1 cellular context compared by ENCODE assay signal in the genomic region with DNA sequence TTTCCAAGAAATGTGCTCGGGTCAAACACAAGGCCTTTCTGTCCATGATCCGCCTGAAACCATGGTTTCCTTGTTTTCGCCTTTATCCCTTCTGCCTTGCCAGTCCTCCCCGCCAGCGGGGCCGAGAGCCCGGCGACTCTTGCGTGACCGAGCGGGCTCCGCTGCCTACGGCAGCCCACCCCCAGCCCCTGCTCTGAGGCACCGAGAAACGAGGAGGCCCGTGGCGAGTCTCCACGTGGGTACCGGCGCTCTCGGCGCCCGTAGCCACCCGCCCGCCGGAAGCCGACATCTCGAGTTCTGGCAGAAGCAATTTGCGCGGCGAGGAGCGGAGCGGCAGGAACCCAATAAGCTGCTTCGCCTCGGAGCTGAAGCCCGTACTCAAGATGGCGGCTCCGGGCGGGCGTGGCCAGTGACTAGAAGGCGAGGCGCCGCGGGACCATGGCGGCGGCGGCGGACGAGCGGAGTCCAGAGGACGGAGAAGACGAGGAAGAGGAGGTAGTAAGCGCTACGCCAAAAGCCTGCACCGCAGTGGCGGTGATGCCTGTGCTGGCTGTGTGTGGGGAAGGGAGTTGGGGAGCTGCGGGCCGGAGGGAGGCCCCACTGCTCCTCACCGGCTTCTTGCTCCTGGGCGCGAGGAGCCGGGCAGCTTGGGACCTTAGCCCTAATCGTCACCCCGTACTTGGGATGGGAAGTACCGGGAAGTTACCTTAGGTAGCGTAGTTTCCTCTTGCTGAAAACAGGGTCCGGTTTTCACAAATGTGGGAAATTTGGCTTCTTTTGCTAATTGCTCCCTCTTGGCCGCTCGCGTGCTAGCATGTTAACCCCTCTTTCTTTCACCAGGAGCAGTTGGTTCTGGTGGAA.
TF ChIP-seq lines count a peak whose summit lies in the region.

A gene with protein sequence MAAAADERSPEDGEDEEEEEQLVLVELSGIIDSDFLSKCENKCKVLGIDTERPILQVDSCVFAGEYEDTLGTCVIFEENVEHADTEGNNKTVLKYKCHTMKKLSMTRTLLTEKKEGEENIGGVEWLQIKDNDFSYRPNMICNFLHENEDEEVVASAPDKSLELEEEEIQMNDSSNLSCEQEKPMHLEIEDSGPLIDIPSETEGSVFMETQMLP (plus strand): TSS at position 375 of the 861 bp plus-strand sequence. CDS start 64 bp downstream, at position 439.

TF ChIP-seq in HepG2, 621 proteins besides CTCF, POLR2A, EP300 and RAD21 (continued from another document):
- TF ChIP-seq TGIF2 (CRISPR knock-in tag; IDR thresholded peaks at IDR 0.05) (peak; percentile 81; the same call in 1 of the 2 replicates), NFE2L1 (CRISPR knock-in tag; IDR thresholded peaks at IDR 0.05; ENCODE audit: borderline replicate concordance) (no peak), MZF1 (CRISPR knock-in tag; IDR thresholded peaks at IDR 0.05; ENCODE audit: borderline replicate concordance) (peak; percentile 26; the same call in 1 of the 2 replicates), SP4 (CRISPR knock-in tag; IDR thresholded peaks at IDR 0.05) (peak; percentile 72), MAZ (IDR thresholded peaks at IDR 0.05; ENCODE audit: borderline replicate concordance, low read depth, low read length) (no peak), MAZ (CRISPR knock-in tag; IDR thresholded peaks at IDR 0.05; ENCODE audit: low read depth) (peak; percentile 86), ZNF253 (CRISPR knock-in tag; IDR thresholded peaks at IDR 0.05; ENCODE audit: borderline replicate concordance) (no peak; the same call in 1 of the 2 replicates), NKX3-1 (CRISPR knock-in tag; IDR thresholded peaks at IDR 0.05) (no peak; the same call in 1 of the 2 replicates), ISL2 (CRISPR knock-in tag; IDR thresholded peaks at IDR 0.05) (peak; percentile 70), RELA (CRISPR knock-in tag; IDR thresholded peaks at IDR 0.05) (peak; percentile 90; the same call in 1 of the 2 replicates), MEIS2 (CRISPR knock-in tag; IDR thresholded peaks at IDR 0.05) (peak; percentile 89), MBD4 (IDR thresholded peaks at IDR 0.05; ENCODE audit: borderline replicate concordance, low read length) (no peak), ARNTL (CRISPR knock-in tag; IDR thresholded peaks at IDR 0.05) (peak; percentile 81), ZFX (CRISPR knock-in tag; IDR thresholded peaks at IDR 0.05; ENCODE audit: low read depth) (peak; percentile 93), MATR3 (CRISPR knock-in tag; IDR thresholded peaks at IDR 0.05) (no peak), NFIC (IDR thresholded peaks at IDR 0.05; ENCODE audit: low read length) (no peak), ZBTB38 (CRISPR knock-in tag; IDR thresholded peaks at IDR 0.05) (peak; percentile 89), SMAD3 (CRISPR knock-in tag; IDR thresholded peaks at IDR 0.05) (peak; percentile 71; the same call in 1 of the 2 replicates), PTBP1 (IDR thresholded peaks at IDR 0.05; ENCODE audit: low read depth, low read length, poor library complexity, severe bottlenecking) (peak; percentile 54), MAFG (CRISPR knock-in tag; IDR thresholded peaks at IDR 0.05) (no peak), TOPORS (CRISPR knock-in tag; IDR thresholded peaks at IDR 0.05) (peak; percentile 96), SATB2 (CRISPR knock-in tag; IDR thresholded peaks at IDR 0.05) (peak; percentile 93; the same call in 1 of the 2 replicates), CEBPG (CRISPR knock-in tag; IDR thresholded peaks at IDR 0.05) (0 out of 2 replicates have a peak, but pooled peaks have one; percentile 19)
- TF ChIP-seq, protein P1, sequence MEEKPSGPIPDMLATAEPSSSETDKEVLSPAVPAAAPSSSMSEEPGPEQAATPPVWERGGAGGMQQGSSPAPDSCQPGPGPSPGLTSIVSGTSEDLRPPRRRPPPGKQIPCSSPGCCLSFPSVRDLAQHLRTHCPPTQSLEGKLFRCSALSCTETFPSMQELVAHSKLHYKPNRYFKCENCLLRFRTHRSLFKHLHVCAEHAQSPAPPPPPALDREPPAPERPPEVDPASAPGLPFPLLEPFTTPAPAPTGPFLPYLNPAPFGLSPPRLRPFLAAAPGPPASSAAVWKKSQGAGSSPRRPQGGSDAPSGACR (CRISPR knock-in tag; IDR thresholded peaks at IDR 0.05) = no peak
- TF ChIP-seq, protein P2, sequence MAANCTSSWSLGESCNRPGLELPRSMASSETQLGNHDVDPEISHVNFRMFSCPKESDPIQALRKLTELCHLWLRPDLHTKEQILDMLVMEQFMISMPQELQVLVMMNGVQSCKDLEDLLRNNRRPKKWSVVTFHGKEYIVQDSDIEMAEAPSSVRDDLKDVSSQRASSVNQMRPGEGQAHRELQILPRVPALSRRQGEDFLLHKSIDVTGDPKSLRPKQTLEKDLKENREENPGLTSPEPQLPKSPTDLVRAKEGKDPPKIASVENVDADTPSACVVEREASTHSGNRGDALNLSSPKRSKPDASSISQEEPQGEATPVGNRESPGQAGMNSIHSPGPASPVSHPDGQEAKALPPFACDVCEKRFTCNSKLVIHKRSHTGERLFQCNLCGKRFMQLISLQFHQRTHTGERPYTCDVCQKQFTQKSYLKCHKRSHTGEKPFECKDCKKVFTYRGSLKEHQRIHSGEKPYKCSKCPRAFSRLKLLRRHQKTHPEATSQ (CRISPR knock-in tag; IDR thresholded peaks at IDR 0.05; ENCODE audit: borderline replicate concordance) = peak; percentile 43; the same call in 1 of the 2 replicates
- TF ChIP-seq, protein P3, sequence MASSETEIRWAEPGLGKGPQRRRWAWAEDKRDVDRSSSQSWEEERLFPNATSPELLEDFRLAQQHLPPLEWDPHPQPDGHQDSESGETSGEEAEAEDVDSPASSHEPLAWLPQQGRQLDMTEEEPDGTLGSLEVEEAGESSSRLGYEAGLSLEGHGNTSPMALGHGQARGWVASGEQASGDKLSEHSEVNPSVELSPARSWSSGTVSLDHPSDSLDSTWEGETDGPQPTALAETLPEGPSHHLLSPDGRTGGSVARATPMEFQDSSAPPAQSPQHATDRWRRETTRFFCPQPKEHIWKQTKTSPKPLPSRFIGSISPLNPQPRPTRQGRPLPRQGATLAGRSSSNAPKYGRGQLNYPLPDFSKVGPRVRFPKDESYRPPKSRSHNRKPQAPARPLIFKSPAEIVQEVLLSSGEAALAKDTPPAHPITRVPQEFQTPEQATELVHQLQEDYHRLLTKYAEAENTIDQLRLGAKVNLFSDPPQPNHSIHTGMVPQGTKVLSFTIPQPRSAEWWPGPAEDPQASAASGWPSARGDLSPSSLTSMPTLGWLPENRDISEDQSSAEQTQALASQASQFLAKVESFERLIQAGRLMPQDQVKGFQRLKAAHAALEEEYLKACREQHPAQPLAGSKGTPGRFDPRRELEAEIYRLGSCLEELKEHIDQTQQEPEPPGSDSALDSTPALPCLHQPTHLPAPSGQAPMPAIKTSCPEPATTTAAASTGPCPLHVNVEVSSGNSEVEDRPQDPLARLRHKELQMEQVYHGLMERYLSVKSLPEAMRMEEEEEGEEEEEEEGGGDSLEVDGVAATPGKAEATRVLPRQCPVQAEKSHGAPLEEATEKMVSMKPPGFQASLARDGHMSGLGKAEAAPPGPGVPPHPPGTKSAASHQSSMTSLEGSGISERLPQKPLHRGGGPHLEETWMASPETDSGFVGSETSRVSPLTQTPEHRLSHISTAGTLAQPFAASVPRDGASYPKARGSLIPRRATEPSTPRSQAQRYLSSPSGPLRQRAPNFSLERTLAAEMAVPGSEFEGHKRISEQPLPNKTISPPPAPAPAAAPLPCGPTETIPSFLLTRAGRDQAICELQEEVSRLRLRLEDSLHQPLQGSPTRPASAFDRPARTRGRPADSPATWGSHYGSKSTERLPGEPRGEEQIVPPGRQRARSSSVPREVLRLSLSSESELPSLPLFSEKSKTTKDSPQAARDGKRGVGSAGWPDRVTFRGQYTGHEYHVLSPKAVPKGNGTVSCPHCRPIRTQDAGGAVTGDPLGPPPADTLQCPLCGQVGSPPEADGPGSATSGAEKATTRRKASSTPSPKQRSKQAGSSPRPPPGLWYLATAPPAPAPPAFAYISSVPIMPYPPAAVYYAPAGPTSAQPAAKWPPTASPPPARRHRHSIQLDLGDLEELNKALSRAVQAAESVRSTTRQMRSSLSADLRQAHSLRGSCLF (CRISPR knock-in tag; IDR thresholded peaks at IDR 0.05; ENCODE audit: borderline replicate concordance) = 0 out of 2 replicates have a peak, but pooled peaks have one; percentile 89
- TF ChIP-seq, protein P4, sequence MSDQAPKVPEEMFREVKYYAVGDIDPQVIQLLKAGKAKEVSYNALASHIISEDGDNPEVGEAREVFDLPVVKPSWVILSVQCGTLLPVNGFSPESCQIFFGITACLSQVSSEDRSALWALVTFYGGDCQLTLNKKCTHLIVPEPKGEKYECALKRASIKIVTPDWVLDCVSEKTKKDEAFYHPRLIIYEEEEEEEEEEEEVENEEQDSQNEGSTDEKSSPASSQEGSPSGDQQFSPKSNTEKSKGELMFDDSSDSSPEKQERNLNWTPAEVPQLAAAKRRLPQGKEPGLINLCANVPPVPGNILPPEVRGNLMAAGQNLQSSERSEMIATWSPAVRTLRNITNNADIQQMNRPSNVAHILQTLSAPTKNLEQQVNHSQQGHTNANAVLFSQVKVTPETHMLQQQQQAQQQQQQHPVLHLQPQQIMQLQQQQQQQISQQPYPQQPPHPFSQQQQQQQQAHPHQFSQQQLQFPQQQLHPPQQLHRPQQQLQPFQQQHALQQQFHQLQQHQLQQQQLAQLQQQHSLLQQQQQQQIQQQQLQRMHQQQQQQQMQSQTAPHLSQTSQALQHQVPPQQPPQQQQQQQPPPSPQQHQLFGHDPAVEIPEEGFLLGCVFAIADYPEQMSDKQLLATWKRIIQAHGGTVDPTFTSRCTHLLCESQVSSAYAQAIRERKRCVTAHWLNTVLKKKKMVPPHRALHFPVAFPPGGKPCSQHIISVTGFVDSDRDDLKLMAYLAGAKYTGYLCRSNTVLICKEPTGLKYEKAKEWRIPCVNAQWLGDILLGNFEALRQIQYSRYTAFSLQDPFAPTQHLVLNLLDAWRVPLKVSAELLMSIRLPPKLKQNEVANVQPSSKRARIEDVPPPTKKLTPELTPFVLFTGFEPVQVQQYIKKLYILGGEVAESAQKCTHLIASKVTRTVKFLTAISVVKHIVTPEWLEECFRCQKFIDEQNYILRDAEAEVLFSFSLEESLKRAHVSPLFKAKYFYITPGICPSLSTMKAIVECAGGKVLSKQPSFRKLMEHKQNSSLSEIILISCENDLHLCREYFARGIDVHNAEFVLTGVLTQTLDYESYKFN (CRISPR knock-in tag; conservative IDR thresholded peaks at IDR 0.05) = peak; percentile 53
